Comparison of ENCODE assay signal across 1 cellular context in the genomic region with DNA sequence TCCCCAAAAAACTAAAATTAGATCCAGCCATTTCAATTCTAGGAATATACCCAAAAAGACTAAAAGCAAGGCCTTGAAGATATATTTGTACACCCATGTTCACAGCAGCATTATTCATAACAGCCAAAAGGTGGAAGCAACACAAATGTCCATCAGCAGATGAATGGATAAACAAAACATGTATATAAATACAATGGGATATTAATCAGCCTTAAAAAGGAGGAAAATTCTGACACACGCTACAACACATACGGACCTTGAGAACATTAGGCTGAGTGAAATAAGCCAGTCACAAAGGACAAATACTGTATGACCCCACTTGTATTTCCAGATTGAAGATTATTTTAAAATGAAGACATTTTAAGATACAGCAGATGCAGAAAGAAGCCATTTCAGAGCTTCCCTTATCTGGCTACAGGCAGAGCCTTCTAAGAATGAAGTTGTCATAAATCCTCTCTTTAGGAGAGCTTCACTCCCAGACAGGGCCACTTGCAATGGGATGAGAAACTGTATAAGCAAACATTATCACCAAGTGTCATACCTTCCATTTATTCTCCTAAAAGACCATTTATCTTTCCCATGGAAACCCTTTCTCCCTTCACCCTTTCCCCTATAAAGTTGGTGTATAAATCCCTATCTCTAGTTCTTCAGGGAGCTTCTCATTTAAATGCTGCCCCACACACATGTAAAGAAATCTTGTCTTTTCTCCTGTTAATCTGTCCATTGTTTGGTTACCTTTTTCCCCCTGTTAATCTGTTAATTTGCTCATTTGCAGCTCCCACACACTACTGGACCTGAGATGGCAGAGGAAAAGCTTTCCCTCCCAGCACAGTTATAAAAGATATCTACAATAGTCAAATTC.
A peak's percentile ranks its signal among the peaks of the same experiment; 100 is the strongest.
TF ChIP-seq lines count a peak whose summit lies in the region.

No MANE protein-coding gene starts in this region.

TF ChIP-seq in K562, 482 proteins besides CTCF, POLR2A, EP300 and RAD21 (continued from another document):
- TF ChIP-seq, protein P1, sequence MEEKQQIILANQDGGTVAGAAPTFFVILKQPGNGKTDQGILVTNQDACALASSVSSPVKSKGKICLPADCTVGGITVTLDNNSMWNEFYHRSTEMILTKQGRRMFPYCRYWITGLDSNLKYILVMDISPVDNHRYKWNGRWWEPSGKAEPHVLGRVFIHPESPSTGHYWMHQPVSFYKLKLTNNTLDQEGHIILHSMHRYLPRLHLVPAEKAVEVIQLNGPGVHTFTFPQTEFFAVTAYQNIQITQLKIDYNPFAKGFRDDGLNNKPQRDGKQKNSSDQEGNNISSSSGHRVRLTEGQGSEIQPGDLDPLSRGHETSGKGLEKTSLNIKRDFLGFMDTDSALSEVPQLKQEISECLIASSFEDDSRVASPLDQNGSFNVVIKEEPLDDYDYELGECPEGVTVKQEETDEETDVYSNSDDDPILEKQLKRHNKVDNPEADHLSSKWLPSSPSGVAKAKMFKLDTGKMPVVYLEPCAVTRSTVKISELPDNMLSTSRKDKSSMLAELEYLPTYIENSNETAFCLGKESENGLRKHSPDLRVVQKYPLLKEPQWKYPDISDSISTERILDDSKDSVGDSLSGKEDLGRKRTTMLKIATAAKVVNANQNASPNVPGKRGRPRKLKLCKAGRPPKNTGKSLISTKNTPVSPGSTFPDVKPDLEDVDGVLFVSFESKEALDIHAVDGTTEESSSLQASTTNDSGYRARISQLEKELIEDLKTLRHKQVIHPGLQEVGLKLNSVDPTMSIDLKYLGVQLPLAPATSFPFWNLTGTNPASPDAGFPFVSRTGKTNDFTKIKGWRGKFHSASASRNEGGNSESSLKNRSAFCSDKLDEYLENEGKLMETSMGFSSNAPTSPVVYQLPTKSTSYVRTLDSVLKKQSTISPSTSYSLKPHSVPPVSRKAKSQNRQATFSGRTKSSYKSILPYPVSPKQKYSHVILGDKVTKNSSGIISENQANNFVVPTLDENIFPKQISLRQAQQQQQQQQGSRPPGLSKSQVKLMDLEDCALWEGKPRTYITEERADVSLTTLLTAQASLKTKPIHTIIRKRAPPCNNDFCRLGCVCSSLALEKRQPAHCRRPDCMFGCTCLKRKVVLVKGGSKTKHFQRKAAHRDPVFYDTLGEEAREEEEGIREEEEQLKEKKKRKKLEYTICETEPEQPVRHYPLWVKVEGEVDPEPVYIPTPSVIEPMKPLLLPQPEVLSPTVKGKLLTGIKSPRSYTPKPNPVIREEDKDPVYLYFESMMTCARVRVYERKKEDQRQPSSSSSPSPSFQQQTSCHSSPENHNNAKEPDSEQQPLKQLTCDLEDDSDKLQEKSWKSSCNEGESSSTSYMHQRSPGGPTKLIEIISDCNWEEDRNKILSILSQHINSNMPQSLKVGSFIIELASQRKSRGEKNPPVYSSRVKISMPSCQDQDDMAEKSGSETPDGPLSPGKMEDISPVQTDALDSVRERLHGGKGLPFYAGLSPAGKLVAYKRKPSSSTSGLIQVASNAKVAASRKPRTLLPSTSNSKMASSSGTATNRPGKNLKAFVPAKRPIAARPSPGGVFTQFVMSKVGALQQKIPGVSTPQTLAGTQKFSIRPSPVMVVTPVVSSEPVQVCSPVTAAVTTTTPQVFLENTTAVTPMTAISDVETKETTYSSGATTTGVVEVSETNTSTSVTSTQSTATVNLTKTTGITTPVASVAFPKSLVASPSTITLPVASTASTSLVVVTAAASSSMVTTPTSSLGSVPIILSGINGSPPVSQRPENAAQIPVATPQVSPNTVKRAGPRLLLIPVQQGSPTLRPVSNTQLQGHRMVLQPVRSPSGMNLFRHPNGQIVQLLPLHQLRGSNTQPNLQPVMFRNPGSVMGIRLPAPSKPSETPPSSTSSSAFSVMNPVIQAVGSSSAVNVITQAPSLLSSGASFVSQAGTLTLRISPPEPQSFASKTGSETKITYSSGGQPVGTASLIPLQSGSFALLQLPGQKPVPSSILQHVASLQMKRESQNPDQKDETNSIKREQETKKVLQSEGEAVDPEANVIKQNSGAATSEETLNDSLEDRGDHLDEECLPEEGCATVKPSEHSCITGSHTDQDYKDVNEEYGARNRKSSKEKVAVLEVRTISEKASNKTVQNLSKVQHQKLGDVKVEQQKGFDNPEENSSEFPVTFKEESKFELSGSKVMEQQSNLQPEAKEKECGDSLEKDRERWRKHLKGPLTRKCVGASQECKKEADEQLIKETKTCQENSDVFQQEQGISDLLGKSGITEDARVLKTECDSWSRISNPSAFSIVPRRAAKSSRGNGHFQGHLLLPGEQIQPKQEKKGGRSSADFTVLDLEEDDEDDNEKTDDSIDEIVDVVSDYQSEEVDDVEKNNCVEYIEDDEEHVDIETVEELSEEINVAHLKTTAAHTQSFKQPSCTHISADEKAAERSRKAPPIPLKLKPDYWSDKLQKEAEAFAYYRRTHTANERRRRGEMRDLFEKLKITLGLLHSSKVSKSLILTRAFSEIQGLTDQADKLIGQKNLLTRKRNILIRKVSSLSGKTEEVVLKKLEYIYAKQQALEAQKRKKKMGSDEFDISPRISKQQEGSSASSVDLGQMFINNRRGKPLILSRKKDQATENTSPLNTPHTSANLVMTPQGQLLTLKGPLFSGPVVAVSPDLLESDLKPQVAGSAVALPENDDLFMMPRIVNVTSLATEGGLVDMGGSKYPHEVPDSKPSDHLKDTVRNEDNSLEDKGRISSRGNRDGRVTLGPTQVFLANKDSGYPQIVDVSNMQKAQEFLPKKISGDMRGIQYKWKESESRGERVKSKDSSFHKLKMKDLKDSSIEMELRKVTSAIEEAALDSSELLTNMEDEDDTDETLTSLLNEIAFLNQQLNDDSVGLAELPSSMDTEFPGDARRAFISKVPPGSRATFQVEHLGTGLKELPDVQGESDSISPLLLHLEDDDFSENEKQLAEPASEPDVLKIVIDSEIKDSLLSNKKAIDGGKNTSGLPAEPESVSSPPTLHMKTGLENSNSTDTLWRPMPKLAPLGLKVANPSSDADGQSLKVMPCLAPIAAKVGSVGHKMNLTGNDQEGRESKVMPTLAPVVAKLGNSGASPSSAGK (IDR thresholded peaks at IDR 0.05): no peak
- TF ChIP-seq, protein P2, sequence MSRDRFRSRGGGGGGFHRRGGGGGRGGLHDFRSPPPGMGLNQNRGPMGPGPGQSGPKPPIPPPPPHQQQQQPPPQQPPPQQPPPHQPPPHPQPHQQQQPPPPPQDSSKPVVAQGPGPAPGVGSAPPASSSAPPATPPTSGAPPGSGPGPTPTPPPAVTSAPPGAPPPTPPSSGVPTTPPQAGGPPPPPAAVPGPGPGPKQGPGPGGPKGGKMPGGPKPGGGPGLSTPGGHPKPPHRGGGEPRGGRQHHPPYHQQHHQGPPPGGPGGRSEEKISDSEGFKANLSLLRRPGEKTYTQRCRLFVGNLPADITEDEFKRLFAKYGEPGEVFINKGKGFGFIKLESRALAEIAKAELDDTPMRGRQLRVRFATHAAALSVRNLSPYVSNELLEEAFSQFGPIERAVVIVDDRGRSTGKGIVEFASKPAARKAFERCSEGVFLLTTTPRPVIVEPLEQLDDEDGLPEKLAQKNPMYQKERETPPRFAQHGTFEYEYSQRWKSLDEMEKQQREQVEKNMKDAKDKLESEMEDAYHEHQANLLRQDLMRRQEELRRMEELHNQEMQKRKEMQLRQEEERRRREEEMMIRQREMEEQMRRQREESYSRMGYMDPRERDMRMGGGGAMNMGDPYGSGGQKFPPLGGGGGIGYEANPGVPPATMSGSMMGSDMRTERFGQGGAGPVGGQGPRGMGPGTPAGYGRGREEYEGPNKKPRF (IDR thresholded peaks at IDR 0.05; ENCODE audit: low read depth, low read length): no peak
- TF ChIP-seq ZNF778 (CRISPR knock-in tag; IDR thresholded peaks at IDR 0.05) (no peak), RCOR1 (IDR thresholded peaks at IDR 0.05; ENCODE audit: borderline replicate concordance in 1 of 2, low read depth in 2 of 2, low read length in 2 of 2) (no peak), ZKSCAN8 (CRISPR knock-in tag; IDR thresholded peaks at IDR 0.05) (no peak), MAFK (IDR thresholded peaks at IDR 0.05; ENCODE audit: low read length) (no peak), FOXM1 (IDR thresholded peaks at IDR 0.05; ENCODE audit: low read depth) (no peak), FOXM1 (CRISPR knock-in tag; IDR thresholded peaks at IDR 0.05; ENCODE audit: low read depth) (no peak), ASH1L (IDR thresholded peaks at IDR 0.05; ENCODE audit: borderline replicate concordance, low read depth, partially characterized antibody) (no peak), MAFG (tag; conservative IDR thresholded peaks at IDR 0.05) (no peak), NR4A1 (CRISPR knock-in tag; IDR thresholded peaks at IDR 0.05) (no peak), NR4A1 (tag; IDR thresholded peaks at IDR 0.05) (no peak), ZNF79 (CRISPR knock-in tag; IDR thresholded peaks at IDR 0.05; ENCODE audit: low read depth) (no peak), FOSL1 (tag; conservative IDR thresholded peaks at IDR 0.05) (no peak; the same call in 1 of the 2 replicates), TRIM24 (IDR thresholded peaks at IDR 0.05) (no peak)
- TF ChIP-seq, protein P3, sequence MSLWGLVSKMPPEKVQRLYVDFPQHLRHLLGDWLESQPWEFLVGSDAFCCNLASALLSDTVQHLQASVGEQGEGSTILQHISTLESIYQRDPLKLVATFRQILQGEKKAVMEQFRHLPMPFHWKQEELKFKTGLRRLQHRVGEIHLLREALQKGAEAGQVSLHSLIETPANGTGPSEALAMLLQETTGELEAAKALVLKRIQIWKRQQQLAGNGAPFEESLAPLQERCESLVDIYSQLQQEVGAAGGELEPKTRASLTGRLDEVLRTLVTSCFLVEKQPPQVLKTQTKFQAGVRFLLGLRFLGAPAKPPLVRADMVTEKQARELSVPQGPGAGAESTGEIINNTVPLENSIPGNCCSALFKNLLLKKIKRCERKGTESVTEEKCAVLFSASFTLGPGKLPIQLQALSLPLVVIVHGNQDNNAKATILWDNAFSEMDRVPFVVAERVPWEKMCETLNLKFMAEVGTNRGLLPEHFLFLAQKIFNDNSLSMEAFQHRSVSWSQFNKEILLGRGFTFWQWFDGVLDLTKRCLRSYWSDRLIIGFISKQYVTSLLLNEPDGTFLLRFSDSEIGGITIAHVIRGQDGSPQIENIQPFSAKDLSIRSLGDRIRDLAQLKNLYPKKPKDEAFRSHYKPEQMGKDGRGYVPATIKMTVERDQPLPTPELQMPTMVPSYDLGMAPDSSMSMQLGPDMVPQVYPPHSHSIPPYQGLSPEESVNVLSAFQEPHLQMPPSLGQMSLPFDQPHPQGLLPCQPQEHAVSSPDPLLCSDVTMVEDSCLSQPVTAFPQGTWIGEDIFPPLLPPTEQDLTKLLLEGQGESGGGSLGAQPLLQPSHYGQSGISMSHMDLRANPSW (CRISPR knock-in tag; IDR thresholded peaks at IDR 0.05): 0 out of 2 replicates have a peak, but pooled peaks have one; percentile 33
- TF ChIP-seq, protein P4, sequence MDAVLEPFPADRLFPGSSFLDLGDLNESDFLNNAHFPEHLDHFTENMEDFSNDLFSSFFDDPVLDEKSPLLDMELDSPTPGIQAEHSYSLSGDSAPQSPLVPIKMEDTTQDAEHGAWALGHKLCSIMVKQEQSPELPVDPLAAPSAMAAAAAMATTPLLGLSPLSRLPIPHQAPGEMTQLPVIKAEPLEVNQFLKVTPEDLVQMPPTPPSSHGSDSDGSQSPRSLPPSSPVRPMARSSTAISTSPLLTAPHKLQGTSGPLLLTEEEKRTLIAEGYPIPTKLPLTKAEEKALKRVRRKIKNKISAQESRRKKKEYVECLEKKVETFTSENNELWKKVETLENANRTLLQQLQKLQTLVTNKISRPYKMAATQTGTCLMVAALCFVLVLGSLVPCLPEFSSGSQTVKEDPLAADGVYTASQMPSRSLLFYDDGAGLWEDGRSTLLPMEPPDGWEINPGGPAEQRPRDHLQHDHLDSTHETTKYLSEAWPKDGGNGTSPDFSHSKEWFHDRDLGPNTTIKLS (IDR thresholded peaks at IDR 0.05; ENCODE audit: borderline replicate concordance, low read depth): no peak
TF ChIP-seq in K562: peak in this region for 16.
